Comparison of ENCODE assay signal across 8 cellular contexts in genomic region chr3:36904641-36905040, GRCh38. TPM values are rescaled to one million over a fixed set of nuclear protein-coding genes. Genes with fewer than 3 reads are reported as not detected.
DNase-seq lines count a peak whose midpoint lies in the region; ATAC-seq and TF ChIP-seq lines count a peak whose summit lies in the region.

No MANE protein-coding gene starts in this region.

- H3K36me3 ChIP-seq in RWPE2 (ENCODE audit: low read depth): no peaks in the 10 kb centered on the region
- peaks cover 0 to 7% (median 0%) of the 10 kb centered on the region in 3 donors for H3K36me3 ChIP-seq in tibial artery

- intact Hi-C loops in Right ventricle myocardium superior (cut with DNase I) (loop anchor here (5.0 kb wide), 1 partner anchor 53 kb away; no protein-coding TSS in a partner anchor), tibial artery (cut with DNase I; ENCODE audit: low total_unique reads) (no loop called here)

- H3K27me3 ChIP-seq in RWPE2 (ENCODE audit: insufficient read depth, poor library complexity, severe bottlenecking): no peaks in the 10 kb centered on the region
- no peaks in the 10 kb centered on the region for H3K27me3 ChIP-seq in tibial artery

- ATAC-seq in RWPE2 (ENCODE audit: low read depth) (peak; percentile 32; the same call in 1 of the 3 replicates), Right ventricle myocardium superior (ENCODE audit: poor library complexity) (peak; percentile 75), GM19463 (IDR thresholded peaks at IDR 0.05; ENCODE audit: unreplicated experiment) (no peak)

- peak; percentile 33 for DNase-seq in NCI-H748 (lab: John Stamatoyannopoulos, UW; ENCODE audit: unreplicated experiment)
- DNase-seq in NCI-H748 treated with DMSO at 0.1 percent for 48 hours (lab: John Stamatoyannopoulos, UW): no peak
- no peak for DNase-seq in RWPE2 (ENCODE audit: low spot score)
- no peak for DNase-seq in Right ventricle myocardium superior
- peak in 1 of 2 donors; percentile 33 for DNase-seq in tibial artery
- no peak for DNase-seq in NCI-H1092 (lab: John Stamatoyannopoulos, UW)
- DNase-seq in NOMO-1 treated with DMSO at 0.1 percent for 48 hours (lab: John Stamatoyannopoulos, UW; ENCODE audit: unreplicated experiment): no peak

- peak; percentile 34 for TF ChIP-seq CTCF in RWPE2 (IDR thresholded peaks at IDR 0.05; ENCODE audit: poor library complexity, severe bottlenecking)
- TF ChIP-seq CTCF in tibial artery (IDR thresholded peaks at IDR 0.05): peak; percentile 20 to 22

- H3K9me3 ChIP-seq in RWPE2 (ENCODE audit: severe bottlenecking): no peaks in the 10 kb centered on the region
- no peaks in the 10 kb centered on the region for H3K9me3 ChIP-seq in tibial artery

- H3K4me3 ChIP-seq in RWPE2 (ENCODE audit: severe bottlenecking) (no peak overlapping the region), tibial artery (no peak overlapping the region)

- H3K4me1 ChIP-seq in RWPE2 (ENCODE audit: insufficient read depth, poor library complexity, severe bottlenecking) (no peaks in the 10 kb centered on the region), tibial artery (no peaks in the 10 kb centered on the region)

- H3K27ac ChIP-seq in RWPE2 (ENCODE audit: poor library complexity, severe bottlenecking): no peak overlapping the region
- H3K27ac ChIP-seq in tibial artery: no peak overlapping the region

RNA-seq across cellular contexts. Expression of gene TRANK1, which starts 40.2 kb away (rescaled TPM):
- 3.4 TPM for total RNA-seq in Right ventricle myocardium superior
